In genomic region chr13:78022164-78022877, GRCh38 we compare ENCODE assay signal across 8 cellular contexts.
DNase-seq lines count a peak whose midpoint lies in the region; ATAC-seq, FAIRE-seq and TF ChIP-seq lines count a peak whose summit lies in the region.

No MANE protein-coding gene starts in this region.

- no peaks in the 10 kb centered on the region for H3K27me3 ChIP-seq in spleen (replicated peaks in 1 of 7)

- TF ChIP-seq CTCF in GM10248 (IDR thresholded peaks at IDR 0.05; ENCODE audit: control extremely low read depth, extremely low read depth, low read depth, missing control alignments) (no peak), activated B cell treated with CpG ODN at 0.5 μM for 24 hours (IDR thresholded peaks at IDR 0.05) (no peak), spleen (IDR thresholded peaks at IDR 0.05 in 8 of 11, conservative IDR thresholded peaks at IDR 0.05 in 3 of 11) (no peak)

- no peak for FAIRE-seq in HTR-8/SVneo (lab: Jason Lieb, UNC)

- peak overlapping the region; percentile 19 for H3K27ac Mint-ChIP-seq in activated B cell treated with CpG ODN at 0.5 μM for 24 hours

- H3K27ac ChIP-seq in epithelial cell of prostate (peak overlapping the region; percentile 87), spleen (peak overlapping the region in 5 of 8 donors; percentile 6 to 72 (median 58))

- peaks cover 0 to 9% (median 5%) of the 10 kb centered on the region in 8 donors for H3K9me3 ChIP-seq in spleen

- no peaks in the 10 kb centered on the region for H3K36me3 Mint-ChIP-seq in activated B cell treated with CpG ODN at 0.5 μM for 24 hours (ENCODE audit: low read depth)

- TF ChIP-seq POLR2A in spleen (IDR thresholded peaks at IDR 0.05) = no peak

- peaks cover 4 to 21% (median 16%) of the 10 kb centered on the region in 6 donors for H3K4me1 ChIP-seq in spleen

- no peaks in the 10 kb centered on the region for H3K36me3 ChIP-seq in spleen

- H3K4me1 Mint-ChIP-seq in activated B cell treated with CpG ODN at 0.5 μM for 24 hours = peaks cover 19% of the 10 kb centered on the region

- intact Hi-C loops in activated B cell treated with CpG ODN at 0.5 μM for 24 hours (cut with micrococcal nuclease) (loop anchor here (1.0 to 10.0 kb wide), 5 partner anchors 124 to 1385 kb away; partner anchors contain the start of genes OBI1, RBM26 and SLAIN1), spleen (cut with DNase I; ENCODE audit: low total_unique reads) (no loop called here)

- ATAC-seq in GM21717 (IDR thresholded peaks at IDR 0.05; ENCODE audit: unreplicated experiment) = peak; percentile 100
- ATAC-seq in activated B cell treated with CpG ODN at 0.5 μM for 24 hours (ENCODE audit: low read depth) = peak; percentile 99

- no peak overlapping the region for H3K4me3 Mint-ChIP-seq in activated B cell treated with CpG ODN at 0.5 μM for 24 hours

- POLR2A ChIA-PET in GM10248 (lab: Yijun Ruan, JAX) = no interaction called here
- POLR2A ChIA-PET in activated B cell treated with CpG ODN at 0.5 μM for 24 hours (lab: Charles Lee) = no interaction called here

- peaks cover 4% of the 10 kb centered on the region for H3K27me3 Mint-ChIP-seq in activated B cell treated with CpG ODN at 0.5 μM for 24 hours

- no peaks in the 10 kb centered on the region for H3K9me3 Mint-ChIP-seq in activated B cell treated with CpG ODN at 0.5 μM for 24 hours

- H3K4me3 ChIP-seq in spleen = no peak overlapping the region

- WGBS in spleen, 5 donors = 48 to 52% (median 49%) methylated on average over 2 of the region's 2 CpGs

- CTCF ChIA-PET in GM10248 (lab: Yijun Ruan, JAX) = interaction anchor here (0.8 to 1.0 kb wide), 2 partner anchors 21 to 119 kb away, joined by 3 read pairs; no protein-coding TSS in a partner anchor
- CTCF ChIA-PET in activated B cell treated with CpG ODN at 0.5 μM for 24 hours (lab: Charles Lee) = no interaction called here

- peak; percentile 56 for DNase-seq in GM10248 (ENCODE audit: extremely low spot score)
- peak; percentile 1 for DNase-seq in HTR-8/SVneo (ENCODE audit: insufficient read length, low spot score)
- DNase-seq in activated B cell treated with CpG ODN at 0.5 μM for 24 hours = peak; percentile 20
- peak; percentile 27 for DNase-seq in epithelial cell of prostate (ENCODE audit: low read depth, low spot score)
- peak; percentile 76 for DNase-seq in spleen
- DNase-seq in NCI-H524 (lab: John Stamatoyannopoulos, UW) = no peak
- DNase-seq in NCI-H1417 treated with DMSO at 0.1 percent for 48 hours (lab: John Stamatoyannopoulos, UW) = no peak

Comparison
In these comparisons a context has a peak if more than half of its experiments do, and no peak if none do; other contexts are left out.
1. DNase-seq: peak in GM10248 (single experiment), HTR-8/SVneo (single experiment), activated B cell treated with CpG ODN at 0.5 μM for 24 hours (single experiment), epithelial cell of prostate (single experiment) and spleen (single experiment); none in NCI-H524 (0 of 2) and NCI-H1417 treated with DMSO at 0.1 percent for 48 hours (single experiment).